24 cellular contexts compared by ENCODE assay signal in genomic region chr9:75041041-75041440, GRCh38.
"Had no signal": no experiment of that assay in that cellular context is flagged by ENCODE, and none has a peak within 500 bp of the region (broad histone marks: within the 10 kb centered on the region; RNA-seq: fewer than 3 reads in every experiment).

No MANE protein-coding gene starts in this region.

- H3K27ac Mint-ChIP-seq: activated T-helper 1 cell treated with anti-CD3 and anti-CD28 coated beads, Interleukin-12 subunit alpha, Interleukin-12 subunit beta, Interleukin-2, Interleukin-4 antibody, amounts not matched to agents 30 ng/mL and 10 ng/mL and 1 ng/mL, durations not matched to agents 14 hours and 24 hours and 36 hours; memory B cell; naive thymus-derived CD4-positive, alpha-beta T cell; T-helper 2 cell treated with Interferon-gamma antibody and Interleukin-4, amounts not matched to agents 5 μg/mL and 100 μg/mL, for 36 hours had no signal

- ATAC-seq: naive thymus-derived CD4-positive, alpha-beta T cell; pancreas had no signal

- H3K4me3 Mint-ChIP-seq: activated T-helper 1 cell treated with anti-CD3 and anti-CD28 coated beads, Interleukin-12 subunit alpha, Interleukin-12 subunit beta, Interleukin-2, Interleukin-4 antibody, amounts not matched to agents 30 ng/mL and 10 ng/mL and 1 ng/mL, durations not matched to agents 14 hours and 24 hours and 36 hours; memory B cell; naive thymus-derived CD4-positive, alpha-beta T cell; T-helper 2 cell treated with Interferon-gamma antibody and Interleukin-4, amounts not matched to agents 5 μg/mL and 100 μg/mL, for 36 hours had no signal

- H3K36me3 Mint-ChIP-seq: memory B cell; naive thymus-derived CD4-positive, alpha-beta T cell had no signal

- H3K9me3 Mint-ChIP-seq: activated T-helper 1 cell treated with anti-CD3 and anti-CD28 coated beads, Interleukin-12 subunit alpha, Interleukin-12 subunit beta, Interleukin-2, Interleukin-4 antibody, amounts not matched to agents 30 ng/mL and 10 ng/mL and 1 ng/mL, durations not matched to agents 14 hours and 24 hours and 36 hours; memory B cell; naive thymus-derived CD4-positive, alpha-beta T cell; T-helper 2 cell treated with Interferon-gamma antibody and Interleukin-4, amounts not matched to agents 5 μg/mL and 100 μg/mL, for 36 hours had no signal

- H3K4me1 Mint-ChIP-seq: naive thymus-derived CD4-positive, alpha-beta T cell had no signal

- H3K4me3 ChIP-seq: colonic mucosa, pancreas, prostate gland, right atrium auricular region, spleen, transverse colon had no signal

- DNase-seq: activated CD4-positive, alpha-beta T cell treated with anti-CD3 and anti-CD28 coated beads for 4 hours; activated CD4-positive, alpha-beta T cell treated with anti-CD3 and anti-CD28 coated beads, Interleukin-2, amount 50 U/mL, for 4 hours; activated CD4-positive, CD25-positive, alpha-beta regulatory T cell; activated gamma-delta T cell treated with Interleukin-2 at 50 U/mL for 16 hours; activated naive CD4-positive, alpha-beta T cell treated with anti-CD3 and anti-CD28 coated beads, Interleukin-2, amount 50 U/mL, for 16 hours; activated T-cell treated with anti-CD3 and anti-CD28 coated beads for 4 hours; cerebellar nuclear complex; colonic mucosa; effector CD8-positive, alpha-beta T cell; head of caudate nucleus; hippocampal formation; kidney; midbrain; naive thymus-derived CD4-positive, alpha-beta T cell; pancreas; spleen; stimulated activated naive CD4-positive, alpha-beta T cell; T-helper 1 cell; transverse colon had no signal
